ENCODE assay signal across 11 cellular contexts in genomic region chr4:6245246-6246169, GRCh38. TPM values are rescaled to one million over a fixed set of nuclear protein-coding genes. Genes with fewer than 3 reads are reported as not detected.
DNase-seq lines count a peak whose midpoint lies in the region; ATAC-seq, FAIRE-seq and TF ChIP-seq lines count a peak whose summit lies in the region.
"Had no signal": no experiment of that assay in that cellular context is flagged by ENCODE, and none has a peak within 500 bp of the region (broad histone marks: within the 10 kb centered on the region; RNA-seq: fewer than 3 reads in every experiment).

No MANE protein-coding gene starts in this region.

- no peaks in the 10 kb centered on the region for H3K36me3 ChIP-seq in astrocyte (ENCODE audit: insufficient read depth, low read length)
- no peaks in the 10 kb centered on the region for H3K36me3 ChIP-seq in upper lobe of left lung

- no peaks in the 10 kb centered on the region for H3K79me2 ChIP-seq in astrocyte (ENCODE audit: insufficient read depth, low read length)

- no peak overlapping the region for H3K9ac ChIP-seq in astrocyte (ENCODE audit: low read length)

- TF ChIP-seq POLR2A in upper lobe of left lung (IDR thresholded peaks at IDR 0.05), result no peak

- H3K9me3 ChIP-seq in astrocyte (ENCODE audit: insufficient read depth, low read depth, low read length) (peaks cover 11% of the 10 kb centered on the region), upper lobe of left lung (peaks cover 0 to 14% (median 4%) of the 10 kb centered on the region in 4 donors)

- TF ChIP-seq EP300 in upper lobe of left lung (IDR thresholded peaks at IDR 0.05), result no peak

- no peak for DNase-seq in astrocyte (ENCODE audit: low read depth)
- DNase-seq in left cardiac atrium, result no peak
- DNase-seq in occipital lobe (lab: John Stamatoyannopoulos, UW), result peak; percentile 68
- DNase-seq in upper lobe of left lung, result no peak
- DNase-seq in CD1c-positive myeloid dendritic cell (ENCODE audit: extremely low spot score), result no peak
- no peak for DNase-seq in COLO829 (ENCODE audit: low spot score)
- no peak for DNase-seq in HuH-7 (ENCODE audit: low spot score)
- DNase-seq: activated naive CD4-positive, alpha-beta T cell treated with anti-CD3 and anti-CD28 coated beads, Interleukin-2, amount 10 ng/mL, durations not matched to agents 7 days and 5 days; DND-41; SHP77 treated with DMSO at 0.1 percent for 48 hours had no signal

- peak overlapping the region; percentile 34 for H2AFZ ChIP-seq in astrocyte (ENCODE audit: low read depth, low read length)

- ATAC-seq in left cardiac atrium, result peak; percentile 65 to 67
- peak in 1 of 2 donors; percentile 19 for ATAC-seq in upper lobe of left lung (ENCODE audit: low FRiP score in 2 of 2)

- H3K9me3 Mint-ChIP-seq in astrocyte (ENCODE audit: unreplicated experiment), result peaks cover 17% of the 10 kb centered on the region

- TF ChIP-seq CTCF in astrocyte (IDR thresholded peaks at IDR 0.05; ENCODE audit: insufficient read depth, low read depth, low read length) (no peak), upper lobe of left lung (IDR thresholded peaks at IDR 0.05) (no peak)

- no peak overlapping the region for H3K27ac ChIP-seq in astrocyte (ENCODE audit: low read depth, low read length)
- H3K27ac ChIP-seq in upper lobe of left lung, result no peak overlapping the region

- H3K4me3 ChIP-seq in astrocyte (ENCODE audit: insufficient read depth, low read depth, low read length) (no peak overlapping the region), upper lobe of left lung (peak overlapping the region; percentile 6 to 34 (median 26))

- intact Hi-C loops in left cardiac atrium (cut with DNase I), result loop anchor here in 1 of 2 donors (10.0 kb wide), 1 partner anchor 289 kb away; no protein-coding TSS in a partner anchor

- H4K20me1 ChIP-seq in astrocyte (ENCODE audit: insufficient read depth, low read length), result no peaks in the 10 kb centered on the region

- WGBS in upper lobe of left lung, 2 donors, result 14 to 22% methylated on average over 19 to 59 of the region's 67 CpGs

- peaks cover 3% of the 10 kb centered on the region for H3K36me3 Mint-ChIP-seq in astrocyte (ENCODE audit: low read depth, unreplicated experiment)
- H3K36me3 Mint-ChIP-seq: activated naive CD4-positive, alpha-beta T cell treated with anti-CD3 and anti-CD28 coated beads, Interleukin-2, amount 10 ng/mL, durations not matched to agents 7 days and 5 days had no signal

- H3K27me3 ChIP-seq in astrocyte (ENCODE audit: insufficient read depth, low read length) (peaks cover 21% of the 10 kb centered on the region), upper lobe of left lung (peaks cover 0 to 10% (median 4%) of the 10 kb centered on the region in 4 donors)

- no peak overlapping the region for H3K4me3 Mint-ChIP-seq in astrocyte (ENCODE audit: unreplicated experiment)
- H3K4me3 Mint-ChIP-seq: activated naive CD4-positive, alpha-beta T cell treated with anti-CD3 and anti-CD28 coated beads, Interleukin-2, amount 10 ng/mL, durations not matched to agents 7 days and 5 days had no signal

- H3K27ac Mint-ChIP-seq in astrocyte (ENCODE audit: unreplicated experiment), result no peak overlapping the region
- H3K27ac Mint-ChIP-seq: activated naive CD4-positive, alpha-beta T cell treated with anti-CD3 and anti-CD28 coated beads, Interleukin-2, amount 10 ng/mL, durations not matched to agents 7 days and 5 days had no signal

- FAIRE-seq in astrocyte (lab: Jason Lieb, UNC), result no peak

- H3K4me1 ChIP-seq in astrocyte (ENCODE audit: insufficient read depth, low read length) (no peaks in the 10 kb centered on the region), upper lobe of left lung (peaks cover 0 to 5% (median 2%) of the 10 kb centered on the region in 4 donors)

- peak overlapping the region; percentile 41 for H3K4me2 ChIP-seq in astrocyte (ENCODE audit: low read length)

- peaks cover 72% of the 10 kb centered on the region for H3K27me3 Mint-ChIP-seq in astrocyte (ENCODE audit: low read depth, unreplicated experiment)

- no peaks in the 10 kb centered on the region for H3K4me1 Mint-ChIP-seq in astrocyte (ENCODE audit: low read depth, unreplicated experiment)
- H3K4me1 Mint-ChIP-seq: activated naive CD4-positive, alpha-beta T cell treated with anti-CD3 and anti-CD28 coated beads, Interleukin-2, amount 10 ng/mL, durations not matched to agents 7 days and 5 days had no signal

RNA-seq across cellular contexts. Expression of gene WFS1, which starts 24.1 kb away (rescaled TPM):
- 34.7 and 39.0 TPM in 2 replicates for total RNA-seq in astrocyte
- 10 to 100 TPM; 66.0 to 68.0 TPM for total RNA-seq in left cardiac atrium
- 5.1 TPM for total RNA-seq in occipital lobe
- total RNA-seq in upper lobe of left lung, result 100 to 1,000 TPM in 3 of 6 donors, 10 to 100 TPM in 3; 88.8 to 180 (median 105) TPM

RNA-seq across cellular contexts. Expression of gene JAKMIP1, which starts 45.2 kb away (rescaled TPM):
- 0.50 and 0.79 TPM in 2 replicates for total RNA-seq in astrocyte
- total RNA-seq in left cardiac atrium, result under 1 TPM; 0.10 to 0.21 TPM
- 44.5 TPM for total RNA-seq in occipital lobe
- 1 to 10 TPM in 3 of 6 donors, under 1 TPM in 3; 0.40 to 6.8 (median 1.0) TPM for total RNA-seq in upper lobe of left lung
- total RNA-seq: HT-29 had no signal
